ENCODE assay signal across 8 cellular contexts in the genomic region with DNA sequence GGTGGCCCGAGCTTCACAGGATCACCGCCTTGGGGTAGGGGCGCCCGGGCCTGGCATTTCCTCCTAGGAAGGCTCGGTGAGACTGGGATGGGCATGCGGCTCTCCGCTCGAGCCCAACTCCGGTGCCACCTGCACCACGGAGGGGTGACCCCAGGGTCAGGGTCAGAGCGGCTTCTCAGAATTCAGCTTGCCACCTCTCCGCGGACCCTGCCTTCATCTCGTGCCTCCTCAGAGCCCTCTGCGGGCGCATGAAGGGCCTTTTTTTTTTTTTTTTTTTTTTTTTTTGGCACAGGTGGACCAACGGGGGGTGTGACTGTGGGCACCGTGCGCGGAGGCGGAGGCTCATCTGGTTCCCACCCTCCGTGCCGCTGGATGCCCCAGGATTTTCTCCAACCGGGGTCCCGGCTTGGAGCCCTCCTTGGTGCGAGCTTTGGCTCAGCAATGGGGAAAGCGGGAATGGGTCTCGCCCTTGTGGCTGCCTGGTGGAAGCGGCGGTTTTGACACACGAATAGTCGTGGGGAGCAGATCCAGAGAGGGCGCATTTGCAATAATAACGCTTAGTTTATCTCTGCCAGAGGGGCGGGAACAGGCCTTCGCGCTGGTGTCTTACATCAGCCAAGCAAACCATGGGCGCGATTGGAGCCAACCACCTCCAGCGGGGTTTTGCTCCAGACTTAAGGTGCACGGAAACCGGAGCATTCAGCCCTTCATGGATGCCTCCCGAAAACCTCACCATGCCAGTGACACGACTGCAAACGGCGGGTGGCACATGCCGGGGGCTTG. TPM values are rescaled to one million over a fixed set of nuclear protein-coding genes. Genes with fewer than 3 reads are reported as not detected.
DNase-seq lines count a peak whose midpoint lies in the region; ATAC-seq and TF ChIP-seq lines count a peak whose summit lies in the region.

No MANE protein-coding gene starts in this region.

- ATAC-seq in HG03442 (IDR thresholded peaks at IDR 0.05; ENCODE audit: unreplicated experiment) (no peak), HG03457 (IDR thresholded peaks at IDR 0.05; ENCODE audit: unreplicated experiment) (no peak)

- H3K27me3 ChIP-seq in BJ (ENCODE audit: control insufficient read depth, insufficient read depth, low read length) (no peaks in the 10 kb centered on the region), HL-60 (ENCODE audit: insufficient read depth, poor library complexity, severe bottlenecking) (no peaks in the 10 kb centered on the region)

- DNase-seq in BJ (ENCODE audit: low read depth) (no peak), HL-60 (ENCODE audit: low read depth in 1 of 2, low spot score in 1 of 2) (peak; percentile 82 to 92), RWPE1 (ENCODE audit: low spot score) (peak; percentile 39), epithelial cell of prostate (ENCODE audit: low read depth, low spot score) (no peak), midbrain (lab: John Stamatoyannopoulos, UW) (peak; percentile 61), ureter (ENCODE audit: low spot score) (peak; percentile 82)

- peak overlapping the region; percentile 97 for H3K27ac ChIP-seq in HL-60 (replicated peaks)
- peak overlapping the region; percentile 100 for H3K27ac ChIP-seq in RWPE1
- peak overlapping the region; percentile 99 for H3K27ac ChIP-seq in epithelial cell of prostate

- H3K36me3 ChIP-seq in BJ (ENCODE audit: control insufficient read depth, insufficient read depth, low read length), result peaks cover 11% of the 10 kb centered on the region

- TF ChIP-seq CTCF in BJ (IDR thresholded peaks at IDR 0.05; ENCODE audit: insufficient read depth, low read depth, low read length) (peak; percentile 33), HL-60 (IDR thresholded peaks at IDR 0.05; ENCODE audit: insufficient read depth, low read length) (no peak), RWPE1 (conservative IDR thresholded peaks at IDR 0.05; ENCODE audit: low read depth) (no peak)

- POLR2A ChIA-PET in BJ (lab: Charles Lee), result interaction anchor here (0.5 kb wide), 1 partner anchor 24 kb away, joined by 4 read pairs; no protein-coding TSS in a partner anchor
- POLR2A ChIA-PET in RWPE1 (lab: Yijun Ruan, JAX; ENCODE audit: low non-redundant PET), result no interaction called here

- H3K4me3 ChIP-seq in BJ (ENCODE audit: low read depth, low read length), result peak overlapping the region; percentile 82
- peak overlapping the region; percentile 68 for H3K4me3 ChIP-seq in HL-60 (replicated peaks; ENCODE audit: insufficient read depth, low read length)

- CTCF ChIA-PET in BJ (lab: Yijun Ruan, JAX), result interaction anchor here (1.0 kb wide), 1 partner anchor 32 kb away, joined by 3 read pairs; no protein-coding TSS in a partner anchor
- CTCF ChIA-PET in RWPE1 (lab: Yijun Ruan, JAX), result interaction anchor here (0.6 kb wide), 2 partner anchors 36 to 98 kb away, joined by 3 to 4 read pairs; no protein-coding TSS in a partner anchor

RNA-seq across cellular contexts. Expression of a gene that starts 5.0 kb away (rescaled TPM):
- polyA plus RNA-seq in BJ (2011; rRNA removed), result 18.1 and 20.1 TPM in 2 replicates
- 33.3 and 39.5 TPM in 2 replicates for polyA minus RNA-seq in BJ (2011; rRNA and poly(A)+ RNA removed)
- total RNA-seq in ureter, result 118 TPM

Comparison
In these comparisons a context has a peak if more than half of its experiments do, and no peak if none do; other contexts are left out.
1. DNase-seq: peak in HL-60 (2 of 2), RWPE1 (single experiment), midbrain (single experiment) and ureter (single experiment); none in BJ (single experiment) and epithelial cell of prostate (single experiment).
2. Peak in every context shown above with its lines, with median percentiles within 50 percentile points of each other: H3K27ac ChIP-seq.